Comparison of ENCODE assay signal across 1 cellular context in the genomic region with DNA sequence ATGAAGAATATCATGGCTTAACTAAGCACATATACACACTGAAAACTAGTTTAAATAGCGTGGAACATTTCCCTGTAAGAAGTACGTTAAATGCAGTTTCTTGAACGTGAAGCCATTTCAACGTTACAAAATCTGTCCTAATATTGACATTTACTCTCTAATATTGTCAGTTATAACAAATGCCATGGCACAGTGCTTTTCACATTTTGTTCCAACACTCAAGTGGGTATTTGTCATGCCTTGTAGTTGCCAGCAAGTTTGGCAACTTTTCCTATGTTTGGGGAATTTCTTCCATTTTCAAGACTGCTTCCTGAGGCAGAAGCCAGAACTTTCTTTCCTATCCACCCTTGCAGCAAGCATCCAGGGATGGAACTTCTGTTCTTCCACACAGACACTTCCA.
TF ChIP-seq lines count a peak whose summit lies in the region.

No MANE protein-coding gene starts in this region.

TF ChIP-seq in K562, 482 proteins besides CTCF, POLR2A, EP300 and RAD21:
- TF ChIP-seq, protein P1, sequence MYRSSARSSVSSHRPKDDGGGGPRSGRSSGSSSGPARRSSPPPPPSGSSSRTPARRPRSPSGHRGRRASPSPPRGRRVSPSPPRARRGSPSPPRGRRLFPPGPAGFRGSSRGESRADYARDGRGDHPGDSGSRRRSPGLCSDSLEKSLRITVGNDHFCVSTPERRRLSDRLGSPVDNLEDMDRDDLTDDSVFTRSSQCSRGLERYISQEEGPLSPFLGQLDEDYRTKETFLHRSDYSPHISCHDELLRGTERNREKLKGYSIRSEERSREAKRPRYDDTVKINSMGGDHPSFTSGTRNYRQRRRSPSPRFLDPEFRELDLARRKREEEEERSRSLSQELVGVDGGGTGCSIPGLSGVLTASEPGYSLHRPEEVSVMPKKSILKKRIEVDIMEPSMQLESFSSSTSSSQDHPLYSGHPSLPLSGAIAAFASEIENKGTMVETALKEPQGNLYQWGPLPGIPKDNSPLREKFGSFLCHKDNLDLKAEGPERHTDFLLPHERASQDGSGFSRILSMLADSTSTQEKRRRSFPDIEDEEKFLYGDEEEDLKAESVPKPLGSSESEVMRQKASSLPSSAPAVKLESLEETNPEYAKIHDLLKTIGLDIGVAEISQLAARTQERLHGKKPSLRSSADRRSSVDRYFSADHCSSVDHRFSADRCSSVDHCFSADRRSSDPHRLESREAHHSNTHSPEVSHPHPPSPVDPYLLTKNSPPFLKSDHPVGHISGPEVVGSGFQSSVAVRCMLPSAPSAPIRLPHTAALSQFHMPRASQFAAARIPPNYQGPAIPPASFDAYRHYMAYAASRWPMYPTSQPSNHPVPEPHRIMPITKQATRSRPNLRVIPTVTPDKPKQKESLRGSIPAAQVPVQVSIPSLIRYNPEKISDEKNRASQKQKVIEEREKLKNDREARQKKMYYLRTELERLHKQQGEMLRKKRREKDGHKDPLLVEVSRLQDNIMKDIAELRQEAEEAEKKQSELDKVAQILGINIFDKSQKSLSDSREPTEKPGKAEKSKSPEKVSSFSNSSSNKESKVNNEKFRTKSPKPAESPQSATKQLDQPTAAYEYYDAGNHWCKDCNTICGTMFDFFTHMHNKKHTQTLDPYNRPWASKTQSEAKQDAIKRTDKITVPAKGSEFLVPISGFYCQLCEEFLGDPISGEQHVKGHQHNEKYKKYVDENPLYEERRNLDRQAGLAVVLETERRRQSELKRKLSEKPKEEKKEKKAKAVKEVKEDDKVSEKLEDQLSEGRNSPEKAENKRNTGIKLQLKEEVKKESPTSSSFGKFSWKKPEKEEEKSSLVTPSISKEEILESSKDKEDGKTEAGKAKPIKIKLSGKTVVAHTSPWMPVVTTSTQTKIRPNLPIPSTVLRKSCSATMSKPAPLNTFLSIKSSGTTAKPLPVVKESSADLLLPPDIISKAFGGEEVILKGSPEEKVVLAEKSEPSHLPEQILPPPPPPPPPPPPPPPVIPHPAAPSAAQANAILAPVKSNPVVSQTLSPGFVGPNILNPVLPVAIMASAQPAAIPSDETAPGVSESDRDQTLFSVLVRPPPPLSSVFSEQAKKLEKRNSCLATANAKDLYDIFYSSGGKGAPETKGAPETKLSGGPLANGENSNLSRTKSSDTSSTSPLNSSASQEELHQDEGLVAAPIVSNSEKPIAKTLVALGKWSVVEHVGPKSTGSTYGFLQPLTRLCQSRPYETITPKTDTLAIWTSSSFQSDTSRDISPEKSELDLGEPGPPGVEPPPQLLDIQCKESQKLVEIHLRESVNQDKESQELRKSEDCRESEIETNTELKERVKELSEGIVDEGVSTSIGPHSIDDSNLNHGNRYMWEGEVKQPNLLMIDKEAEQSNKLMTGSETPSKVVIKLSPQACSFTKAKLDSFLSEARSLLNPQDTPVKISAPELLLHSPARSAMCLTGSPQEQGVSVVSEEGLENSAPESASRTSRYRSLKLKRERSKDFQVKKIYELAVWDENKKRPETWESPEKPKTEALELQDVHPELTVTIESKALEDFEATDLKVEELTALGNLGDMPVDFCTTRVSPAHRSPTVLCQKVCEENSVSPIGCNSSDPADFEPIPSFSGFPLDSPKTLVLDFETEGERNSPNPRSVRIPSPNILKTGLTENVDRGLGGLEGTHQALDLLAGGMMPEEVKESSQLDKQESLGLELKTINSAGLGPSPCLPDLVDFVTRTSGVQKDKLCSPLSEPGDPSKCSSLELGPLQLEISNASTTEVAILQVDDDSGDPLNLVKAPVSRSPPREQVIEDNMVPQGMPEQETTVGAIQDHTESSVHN (IDR thresholded peaks at IDR 0.05; ENCODE audit: borderline replicate concordance in 1 of 2, low read depth in 1 of 2) = no peak
- TF ChIP-seq FOSL1 (tag; conservative IDR thresholded peaks at IDR 0.05) (no peak), ZNF717 (CRISPR knock-in tag; IDR thresholded peaks at IDR 0.05) (no peak), SMARCA5 (IDR thresholded peaks at IDR 0.05) (no peak), PHF8 (IDR thresholded peaks at IDR 0.05; ENCODE audit: borderline replicate concordance, low read length) (no peak), POLR2G (IDR thresholded peaks at IDR 0.05; ENCODE audit: low read depth, low read length) (no peak), ZNF507 (tag; conservative IDR thresholded peaks at IDR 0.05) (no peak), HDAC8 (tag; IDR thresholded peaks at IDR 0.05) (no peak), TFAM (CRISPR knock-in tag; conservative IDR thresholded peaks at IDR 0.05) (no peak), HIVEP1 (CRISPR knock-in tag; IDR thresholded peaks at IDR 0.05) (no peak), MCM7 (IDR thresholded peaks at IDR 0.05) (no peak), ZNF551 (CRISPR knock-in tag; IDR thresholded peaks at IDR 0.05) (no peak), MYC (IDR thresholded peaks at IDR 0.05; ENCODE audit: low read depth, low read length) (no peak), MYC (CRISPR knock-in tag; IDR thresholded peaks at IDR 0.05; ENCODE audit: borderline replicate concordance, low read depth) (no peak)
- TF ChIP-seq, protein P2, sequence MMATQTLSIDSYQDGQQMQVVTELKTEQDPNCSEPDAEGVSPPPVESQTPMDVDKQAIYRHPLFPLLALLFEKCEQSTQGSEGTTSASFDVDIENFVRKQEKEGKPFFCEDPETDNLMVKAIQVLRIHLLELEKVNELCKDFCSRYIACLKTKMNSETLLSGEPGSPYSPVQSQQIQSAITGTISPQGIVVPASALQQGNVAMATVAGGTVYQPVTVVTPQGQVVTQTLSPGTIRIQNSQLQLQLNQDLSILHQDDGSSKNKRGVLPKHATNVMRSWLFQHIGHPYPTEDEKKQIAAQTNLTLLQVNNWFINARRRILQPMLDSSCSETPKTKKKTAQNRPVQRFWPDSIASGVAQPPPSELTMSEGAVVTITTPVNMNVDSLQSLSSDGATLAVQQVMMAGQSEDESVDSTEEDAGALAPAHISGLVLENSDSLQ (IDR thresholded peaks at IDR 0.05) = no peak
- TF ChIP-seq, protein P3, sequence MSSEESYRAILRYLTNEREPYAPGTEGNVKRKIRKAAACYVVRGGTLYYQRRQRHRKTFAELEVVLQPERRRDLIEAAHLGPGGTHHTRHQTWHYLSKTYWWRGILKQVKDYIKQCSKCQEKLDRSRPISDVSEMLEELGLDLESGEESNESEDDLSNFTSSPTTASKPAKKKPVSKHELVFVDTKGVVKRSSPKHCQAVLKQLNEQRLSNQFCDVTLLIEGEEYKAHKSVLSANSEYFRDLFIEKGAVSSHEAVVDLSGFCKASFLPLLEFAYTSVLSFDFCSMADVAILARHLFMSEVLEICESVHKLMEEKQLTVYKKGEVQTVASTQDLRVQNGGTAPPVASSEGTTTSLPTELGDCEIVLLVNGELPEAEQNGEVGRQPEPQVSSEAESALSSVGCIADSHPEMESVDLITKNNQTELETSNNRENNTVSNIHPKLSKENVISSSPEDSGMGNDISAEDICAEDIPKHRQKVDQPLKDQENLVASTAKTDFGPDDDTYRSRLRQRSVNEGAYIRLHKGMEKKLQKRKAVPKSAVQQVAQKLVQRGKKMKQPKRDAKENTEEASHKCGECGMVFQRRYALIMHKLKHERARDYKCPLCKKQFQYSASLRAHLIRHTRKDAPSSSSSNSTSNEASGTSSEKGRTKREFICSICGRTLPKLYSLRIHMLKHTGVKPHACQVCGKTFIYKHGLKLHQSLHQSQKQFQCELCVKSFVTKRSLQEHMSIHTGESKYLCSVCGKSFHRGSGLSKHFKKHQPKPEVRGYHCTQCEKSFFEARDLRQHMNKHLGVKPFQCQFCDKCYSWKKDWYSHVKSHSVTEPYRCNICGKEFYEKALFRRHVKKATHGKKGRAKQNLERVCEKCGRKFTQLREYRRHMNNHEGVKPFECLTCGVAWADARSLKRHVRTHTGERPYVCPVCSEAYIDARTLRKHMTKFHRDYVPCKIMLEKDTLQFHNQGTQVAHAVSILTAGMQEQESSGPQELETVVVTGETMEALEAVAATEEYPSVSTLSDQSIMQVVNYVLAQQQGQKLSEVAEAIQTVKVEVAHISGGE (CRISPR knock-in tag; IDR thresholded peaks at IDR 0.05) = no peak
- TF ChIP-seq, protein P4, sequence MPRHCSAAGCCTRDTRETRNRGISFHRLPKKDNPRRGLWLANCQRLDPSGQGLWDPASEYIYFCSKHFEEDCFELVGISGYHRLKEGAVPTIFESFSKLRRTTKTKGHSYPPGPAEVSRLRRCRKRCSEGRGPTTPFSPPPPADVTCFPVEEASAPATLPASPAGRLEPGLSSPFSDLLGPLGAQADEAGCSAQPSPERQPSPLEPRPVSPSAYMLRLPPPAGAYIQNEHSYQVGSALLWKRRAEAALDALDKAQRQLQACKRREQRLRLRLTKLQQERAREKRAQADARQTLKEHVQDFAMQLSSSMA (CRISPR knock-in tag; IDR thresholded peaks at IDR 0.05) = no peak
- TF ChIP-seq, protein P5, sequence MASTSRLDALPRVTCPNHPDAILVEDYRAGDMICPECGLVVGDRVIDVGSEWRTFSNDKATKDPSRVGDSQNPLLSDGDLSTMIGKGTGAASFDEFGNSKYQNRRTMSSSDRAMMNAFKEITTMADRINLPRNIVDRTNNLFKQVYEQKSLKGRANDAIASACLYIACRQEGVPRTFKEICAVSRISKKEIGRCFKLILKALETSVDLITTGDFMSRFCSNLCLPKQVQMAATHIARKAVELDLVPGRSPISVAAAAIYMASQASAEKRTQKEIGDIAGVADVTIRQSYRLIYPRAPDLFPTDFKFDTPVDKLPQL (IDR thresholded peaks at IDR 0.05; ENCODE audit: extremely low read depth, insufficient read length) = no peak
- TF ChIP-seq, protein P6, sequence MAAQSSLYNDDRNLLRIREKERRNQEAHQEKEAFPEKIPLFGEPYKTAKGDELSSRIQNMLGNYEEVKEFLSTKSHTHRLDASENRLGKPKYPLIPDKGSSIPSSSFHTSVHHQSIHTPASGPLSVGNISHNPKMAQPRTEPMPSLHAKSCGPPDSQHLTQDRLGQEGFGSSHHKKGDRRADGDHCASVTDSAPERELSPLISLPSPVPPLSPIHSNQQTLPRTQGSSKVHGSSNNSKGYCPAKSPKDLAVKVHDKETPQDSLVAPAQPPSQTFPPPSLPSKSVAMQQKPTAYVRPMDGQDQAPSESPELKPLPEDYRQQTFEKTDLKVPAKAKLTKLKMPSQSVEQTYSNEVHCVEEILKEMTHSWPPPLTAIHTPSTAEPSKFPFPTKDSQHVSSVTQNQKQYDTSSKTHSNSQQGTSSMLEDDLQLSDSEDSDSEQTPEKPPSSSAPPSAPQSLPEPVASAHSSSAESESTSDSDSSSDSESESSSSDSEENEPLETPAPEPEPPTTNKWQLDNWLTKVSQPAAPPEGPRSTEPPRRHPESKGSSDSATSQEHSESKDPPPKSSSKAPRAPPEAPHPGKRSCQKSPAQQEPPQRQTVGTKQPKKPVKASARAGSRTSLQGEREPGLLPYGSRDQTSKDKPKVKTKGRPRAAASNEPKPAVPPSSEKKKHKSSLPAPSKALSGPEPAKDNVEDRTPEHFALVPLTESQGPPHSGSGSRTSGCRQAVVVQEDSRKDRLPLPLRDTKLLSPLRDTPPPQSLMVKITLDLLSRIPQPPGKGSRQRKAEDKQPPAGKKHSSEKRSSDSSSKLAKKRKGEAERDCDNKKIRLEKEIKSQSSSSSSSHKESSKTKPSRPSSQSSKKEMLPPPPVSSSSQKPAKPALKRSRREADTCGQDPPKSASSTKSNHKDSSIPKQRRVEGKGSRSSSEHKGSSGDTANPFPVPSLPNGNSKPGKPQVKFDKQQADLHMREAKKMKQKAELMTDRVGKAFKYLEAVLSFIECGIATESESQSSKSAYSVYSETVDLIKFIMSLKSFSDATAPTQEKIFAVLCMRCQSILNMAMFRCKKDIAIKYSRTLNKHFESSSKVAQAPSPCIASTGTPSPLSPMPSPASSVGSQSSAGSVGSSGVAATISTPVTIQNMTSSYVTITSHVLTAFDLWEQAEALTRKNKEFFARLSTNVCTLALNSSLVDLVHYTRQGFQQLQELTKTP (IDR thresholded peaks at IDR 0.05; ENCODE audit: low read depth in 1 of 2, partially characterized antibody in 2 of 2) = no peak
